In the genomic region with DNA sequence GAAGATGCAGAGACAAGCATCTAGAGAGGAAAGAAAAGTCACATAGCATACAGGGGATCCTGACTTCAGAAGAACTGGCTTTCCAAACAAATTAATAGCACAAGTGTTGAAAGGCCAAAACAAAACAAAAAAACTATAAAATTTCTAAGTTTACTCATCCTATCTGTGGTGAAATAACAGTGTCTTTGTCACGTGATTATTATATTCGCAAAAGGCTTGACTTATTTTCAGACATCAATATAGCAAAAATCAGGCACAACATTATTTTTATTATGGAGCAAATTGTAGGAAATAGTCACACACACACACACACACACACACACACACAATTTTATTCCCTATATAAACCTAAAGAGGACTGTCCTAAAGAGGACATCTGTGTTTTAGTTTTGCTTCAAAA, we compare ENCODE assay signal across 9 cellular contexts.
"Had no signal": no experiment of that assay in that cellular context is flagged by ENCODE, and none has a peak within 500 bp of the region (broad histone marks: within the 10 kb centered on the region; RNA-seq: fewer than 3 reads in every experiment).

No MANE protein-coding gene starts in this region.

- DNase-seq: H7, HFFc6, IMR-90, KBM-7 had no signal

- H3K9me3 ChIP-seq: HAP-1 had no signal

- H3K36me3 ChIP-seq: HAP-1 had no signal

- H3K4me2 ChIP-seq: GM23338, KMS-11 had no signal

- ATAC-seq: GM23338, HCT116 had no signal

- H3K9ac ChIP-seq: KMS-11 had no signal

- H3K27ac ChIP-seq: HL-60, KMS-11 had no signal

- H2AFZ ChIP-seq: GM23338 had no signal

- H3K4me1 ChIP-seq: HAP-1 had no signal

- H3K4me3 ChIP-seq: GM23338, HAP-1 had no signal
